In genomic region chr3:45165497-45166282, GRCh38 we compare ENCODE assay signal across 19 cellular contexts. TPM values are rescaled to one million over a fixed set of nuclear protein-coding genes. Genes with fewer than 3 reads are reported as not detected.
DNase-seq lines count a peak whose midpoint lies in the region; ATAC-seq, FAIRE-seq and TF ChIP-seq lines count a peak whose summit lies in the region.
"Had no signal": no experiment of that assay in that cellular context is flagged by ENCODE, and none has a peak within 500 bp of the region (broad histone marks: within the 10 kb centered on the region; RNA-seq: fewer than 3 reads in every experiment).

No MANE protein-coding gene starts in this region.

- H3K4me3 Mint-ChIP-seq in activated T-helper 1 cell treated with anti-CD3 and anti-CD28 coated beads, Interleukin-12 subunit alpha, Interleukin-12 subunit beta, Interleukin-2, Interleukin-4 antibody, amounts not matched to agents 30 ng/mL and 10 ng/mL and 1 ng/mL, durations not matched to agents 14 hours and 24 hours and 36 hours: no peak overlapping the region
- H3K4me3 Mint-ChIP-seq: central memory CD8-positive, alpha-beta T cell had no signal

- intact Hi-C loops in activated T-helper 1 cell treated with anti-CD3 and anti-CD28 coated beads, Interleukin-12 subunit alpha, Interleukin-12 subunit beta, Interleukin-2, Interleukin-4 antibody, amounts not matched to agents 30 ng/mL and 10 ng/mL and 1 ng/mL, durations not matched to agents 14 hours and 24 hours and 36 hours (cut with micrococcal nuclease): loop anchor here (2.0 to 5.0 kb wide), 2 partner anchors 21 to 183 kb away; no protein-coding TSS in a partner anchor
- intact Hi-C loops in left colon (cut with DNase I, micrococcal nuclease): no loop called here

- H3K79me1 ChIP-seq in neuronal stem cell (ENCODE audit: low read depth, low read length): no peaks in the 10 kb centered on the region

- H2BK15ac ChIP-seq in neuronal stem cell (ENCODE audit: low read length): no peak overlapping the region

- TF ChIP-seq RAD21 in A549 (conservative IDR thresholded peaks at IDR 0.05 in 1 of 2, IDR thresholded peaks at IDR 0.05 in 1 of 2): no peak

- peaks cover 10% of the 10 kb centered on the region for H3K27me3 Mint-ChIP-seq in activated T-helper 1 cell treated with anti-CD3 and anti-CD28 coated beads, Interleukin-12 subunit alpha, Interleukin-12 subunit beta, Interleukin-2, Interleukin-4 antibody, amounts not matched to agents 30 ng/mL and 10 ng/mL and 1 ng/mL, durations not matched to agents 14 hours and 24 hours and 36 hours (ENCODE audit: insufficient read depth)

- H4K91ac ChIP-seq in neuronal stem cell (ENCODE audit: low read depth, low read length, poor library complexity): no peak overlapping the region

- DNase-seq in A549 (ENCODE audit: low read depth in 1 of 2, low spot score in 1 of 2): no peak
- peak; percentile 37 for DNase-seq in ELR (ENCODE audit: low read depth)
- DNase-seq in activated T-helper 1 cell treated with anti-CD3 and anti-CD28 coated beads, Interleukin-12 subunit alpha, Interleukin-12 subunit beta, Interleukin-2, Interleukin-4 antibody, amounts not matched to agents 30 ng/mL and 10 ng/mL and 1 ng/mL, durations not matched to agents 14 hours and 24 hours and 36 hours (ENCODE audit: low spot score): no peak
- DNase-seq in left colon: no peak
- no peak for DNase-seq in HuH-7.5 (ENCODE audit: low spot score)
- DNase-seq in neuronal stem cell (ENCODE audit: low spot score): no peak
- DNase-seq: activated CD4-positive, alpha-beta T cell treated with anti-CD3 and anti-CD28 coated beads for 1 hour; effector CD8-positive, alpha-beta T cell; EL; left ventricle myocardium superior; NCI-H1417 treated with DMSO at 0.1 percent for 48 hours; NCI-H526 treated with DMSO at 0.1 percent for 48 hours; right cardiac atrium; stimulated activated CD4-positive, alpha-beta T cell treated with anti-CD3 and anti-CD28 coated beads, Interleukin-15, amount 100 ng/mL, for 24 hours; T1000 had no signal

- no peak overlapping the region for H4K8ac ChIP-seq in neuronal stem cell (ENCODE audit: low read depth, low read length)

- TF ChIP-seq EP300 in A549 (IDR thresholded peaks at IDR 0.05): no peak

- H3K4me2 ChIP-seq in A549 (no peak overlapping the region), neuronal stem cell (ENCODE audit: insufficient read depth, low read length, poor library complexity, severe bottlenecking) (no peak overlapping the region)

- H2BK120ac ChIP-seq in neuronal stem cell (ENCODE audit: low read depth, low read length): no peak overlapping the region

- WGBS in A549 (ENCODE audit: missing lambda C conversion rate): 90% methylated on average over 10 of the region's 10 CpGs
- WGBS in neuronal stem cell (ENCODE audit: extremely low coverage in 2 of 2, insufficient read length in 2 of 2, insufficient replicate concordance in 1 of 2), 2 donors: no CpG with 5 or more reads among the region's 10 CpGs

- H3K36me3 ChIP-seq in neuronal stem cell (replicated peaks in 1 of 2; ENCODE audit: control insufficient read depth in 2 of 2, insufficient read depth in 2 of 2, low read length in 2 of 2): no peaks in the 10 kb centered on the region
- H3K36me3 ChIP-seq: suprapubic skin had no signal

- no peak overlapping the region for H2BK5ac ChIP-seq in neuronal stem cell (ENCODE audit: low read length)

- peaks cover 4% of the 10 kb centered on the region for H3K36me3 Mint-ChIP-seq in activated T-helper 1 cell treated with anti-CD3 and anti-CD28 coated beads, Interleukin-12 subunit alpha, Interleukin-12 subunit beta, Interleukin-2, Interleukin-4 antibody, amounts not matched to agents 30 ng/mL and 10 ng/mL and 1 ng/mL, durations not matched to agents 14 hours and 24 hours and 36 hours (ENCODE audit: low read depth)

- no peak overlapping the region for H3K14ac ChIP-seq in neuronal stem cell (ENCODE audit: low read length)

- TF ChIP-seq CTCF in A549 (IDR thresholded peaks at IDR 0.05): no peak

- H3K4me3 ChIP-seq in A549 (no peak overlapping the region), neuronal stem cell (ENCODE audit: low read length in 2 of 2) (no peak overlapping the region)
- H3K4me3 ChIP-seq: suprapubic skin had no signal

- FAIRE-seq in A549 (lab: Jason Lieb, UNC): no peak

- H3K9me3 ChIP-seq in A549 (no peaks in the 10 kb centered on the region), neuronal stem cell (replicated peaks in 1 of 2; ENCODE audit: control insufficient read depth in 2 of 2, insufficient read depth in 1 of 2, low read depth in 1 of 2, low read length in 2 of 2) (peaks cover 0 to 3% of the 10 kb centered on the region in 2 donors)
- H3K9me3 ChIP-seq: suprapubic skin had no signal

- H2AFZ ChIP-seq in neuronal stem cell (ENCODE audit: low read length): no peak overlapping the region

- peak overlapping the region; percentile 26 for H3K27ac Mint-ChIP-seq in activated T-helper 1 cell treated with anti-CD3 and anti-CD28 coated beads, Interleukin-12 subunit alpha, Interleukin-12 subunit beta, Interleukin-2, Interleukin-4 antibody, amounts not matched to agents 30 ng/mL and 10 ng/mL and 1 ng/mL, durations not matched to agents 14 hours and 24 hours and 36 hours

- H3K9me3 Mint-ChIP-seq in activated T-helper 1 cell treated with anti-CD3 and anti-CD28 coated beads, Interleukin-12 subunit alpha, Interleukin-12 subunit beta, Interleukin-2, Interleukin-4 antibody, amounts not matched to agents 30 ng/mL and 10 ng/mL and 1 ng/mL, durations not matched to agents 14 hours and 24 hours and 36 hours: peaks cover 6% of the 10 kb centered on the region
- H3K9me3 Mint-ChIP-seq: central memory CD8-positive, alpha-beta T cell had no signal

- CTCF ChIA-PET in A549 (lab: Yijun Ruan, JAX): interaction anchor here (0.9 to 2.4 kb wide), 3 partner anchors 11 to 44 kb away, joined by 3 to 10 read pairs (median 3); no protein-coding TSS in a partner anchor

- POLR2A ChIA-PET in A549 (lab: Yijun Ruan, JAX): no interaction called here

- no peak for ATAC-seq in A549
- ATAC-seq in left colon: peak; percentile 14
- no peak for ATAC-seq in GM18511 (IDR thresholded peaks at IDR 0.05; ENCODE audit: unreplicated experiment)
- ATAC-seq: left ventricle myocardium superior, right cardiac atrium had no signal

- no peak overlapping the region for H3K9ac ChIP-seq in neuronal stem cell (ENCODE audit: low read depth, low read length, poor library complexity)

- H3K27ac ChIP-seq in A549: peak overlapping the region; percentile 83 to 94; a peak in 4 of 6 replicates
- H3K27ac ChIP-seq in neuronal stem cell (replicated peaks; ENCODE audit: low read length): no peak overlapping the region

- H2BK12ac ChIP-seq in neuronal stem cell (ENCODE audit: low read length): no peak overlapping the region

- H3K4me1 ChIP-seq in A549: peaks cover 19% of the 10 kb centered on the region
- peaks cover 7 to 19% of the 10 kb centered on the region in 2 donors for H3K4me1 ChIP-seq in neuronal stem cell (ENCODE audit: control insufficient read depth in 2 of 2, insufficient read depth in 1 of 2, low read depth in 1 of 2, low read length in 2 of 2)

- no peak overlapping the region for H2AK5ac ChIP-seq in neuronal stem cell (ENCODE audit: low read depth, low read length)

- no peak for TF ChIP-seq POLR2A in A549 (IDR thresholded peaks at IDR 0.05; ENCODE audit: low read length)

- H3K4ac ChIP-seq in neuronal stem cell (ENCODE audit: low read length): no peak overlapping the region

- peaks cover 0 to 3% (median 0%) of the 10 kb centered on the region in 3 experiments for H3K27me3 ChIP-seq in neuronal stem cell (ENCODE audit: control insufficient read depth in 3 of 3, insufficient read depth in 3 of 3, low read depth in 1 of 3, low read length in 3 of 3)
- H3K27me3 ChIP-seq: suprapubic skin had no signal

- H3K18ac ChIP-seq in neuronal stem cell (ENCODE audit: low read length): no peak overlapping the region

- H3K23ac ChIP-seq in neuronal stem cell (ENCODE audit: low read depth, low read length, poor library complexity): no peak overlapping the region

- H3K4me1 Mint-ChIP-seq in activated T-helper 1 cell treated with anti-CD3 and anti-CD28 coated beads, Interleukin-12 subunit alpha, Interleukin-12 subunit beta, Interleukin-2, Interleukin-4 antibody, amounts not matched to agents 30 ng/mL and 10 ng/mL and 1 ng/mL, durations not matched to agents 14 hours and 24 hours and 36 hours (ENCODE audit: low read depth): peaks cover 38% of the 10 kb centered on the region

TF ChIP-seq in A549, 52 proteins besides CTCF, POLR2A, EP300 and RAD21 (continues in another document):
- TF ChIP-seq POLR2AphosphoS2 (conservative IDR thresholded peaks at IDR 0.05; ENCODE audit: low read length) (no peak), HMGXB4 (CRISPR knock-in tag; IDR thresholded peaks at IDR 0.05; ENCODE audit: borderline replicate concordance) (no peak), RARB (CRISPR knock-in tag; IDR thresholded peaks at IDR 0.05) (no peak), HES2 (IDR thresholded peaks at IDR 0.05) (no peak)

RNA-seq across cellular contexts. Expression of gene CDCP1, which starts 19.5 kb away (rescaled TPM):
- 9.9 and 12.5 TPM in 2 replicates for polyA plus RNA-seq in A549 (2011; rRNA removed)
- 2.1 and 2.8 TPM in 2 replicates for polyA plus RNA-seq in A549 (2012; cell fraction: cytosol; rRNA removed)
- 3.5 and 3.7 TPM in 2 replicates for polyA plus RNA-seq in A549 (2012; cell fraction: nucleus; rRNA removed)
- 3.0 to 3.9 TPM (median 3.4 TPM) in 3 replicates for polyA plus RNA-seq in A549 (2017; fragmentation: RNase III; extraction: RNeasy Plus Mini Kit Qiagen cat#74134 plus additional on column Dnase treatment)
- polyA minus RNA-seq in A549 (2011; rRNA and poly(A)+ RNA removed): 16.5 and 17.8 TPM in 2 replicates
- total RNA-seq in activated T-helper 1 cell treated with anti-CD3 and anti-CD28 coated beads, Interleukin-12 subunit alpha, Interleukin-12 subunit beta, Interleukin-2, Interleukin-4 antibody, amounts not matched to agents 30 ng/mL and 10 ng/mL and 1 ng/mL, durations not matched to agents 14 hours and 24 hours and 36 hours: 0.98 and 1.2 TPM in 2 replicates
- 10 to 100 TPM; 89.3 to 97.0 TPM for total RNA-seq in left colon
- 0.01 TPM for polyA plus RNA-seq in neuronal stem cell (2013, experiment 1 of 2)
- polyA plus RNA-seq in neuronal stem cell (2013, experiment 2 of 2): 0.01 TPM
- total RNA-seq: SK-MEL-5 had no signal

Comparison
In these comparisons a context has a peak if more than half of its experiments do, and no peak if none do; other contexts are left out.
1. RNA of gene CDCP1, which starts 19.5 kb away (total RNA-seq): 89.3 to 97.0 TPM in left colon; 0.98 to 1.2 TPM in activated T-helper 1 cell treated with anti-CD3 and anti-CD28 coated beads, Interleukin-12 subunit alpha, Interleukin-12 subunit beta, Interleukin-2, Interleukin-4 antibody, amounts not matched to agents 30 ng/mL and 10 ng/mL and 1 ng/mL, durations not matched to agents 14 hours and 24 hours and 36 hours; every median in the first group is over 10 times any median in the second.